ENCODE assay signal across 18 cellular contexts in the genomic region with DNA sequence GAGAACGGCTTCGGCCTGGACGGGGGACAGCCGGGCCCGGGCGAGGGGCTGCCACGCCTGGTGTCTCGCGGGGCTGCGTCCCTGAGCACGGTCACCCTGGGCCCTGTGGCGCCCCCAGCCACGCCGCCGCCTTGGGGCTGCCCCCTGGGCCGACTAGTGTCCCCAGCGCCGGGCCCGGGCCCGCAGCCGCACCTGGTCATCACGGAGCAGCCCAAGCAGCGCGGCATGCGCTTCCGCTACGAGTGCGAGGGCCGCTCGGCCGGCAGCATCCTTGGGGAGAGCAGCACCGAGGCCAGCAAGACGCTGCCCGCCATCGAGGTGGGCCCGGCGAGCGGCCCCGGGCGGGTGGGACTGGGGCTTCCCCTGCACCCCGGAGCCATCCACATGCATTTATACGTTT. TPM values are rescaled to one million over a fixed set of nuclear protein-coding genes. Genes with fewer than 3 reads are reported as not detected.
DNase-seq lines count a peak whose midpoint lies in the region; ATAC-seq and TF ChIP-seq lines count a peak whose summit lies in the region.
"Had no signal": no experiment of that assay in that cellular context is flagged by ENCODE, and none has a peak within 500 bp of the region (broad histone marks: within the 10 kb centered on the region; RNA-seq: fewer than 3 reads in every experiment).

No MANE protein-coding gene starts in this region.

- H3K27me3 Mint-ChIP-seq in central memory CD8-positive, alpha-beta T cell, result no peaks in the 10 kb centered on the region
- no peaks in the 10 kb centered on the region for H3K27me3 Mint-ChIP-seq in natural killer cell treated with Interleukin-12 subunit alpha and Interleukin-12 subunit beta and Interleukin-15 and Interleukin-18, amount 100 ng/mL, for 72 hours
- H3K27me3 Mint-ChIP-seq: CD4-positive, alpha-beta memory T cell had no signal

- peaks cover 12% of the 10 kb centered on the region for H3K4me1 Mint-ChIP-seq in central memory CD8-positive, alpha-beta T cell
- peaks cover 10 to 12% of the 10 kb centered on the region in 2 donors for H3K4me1 Mint-ChIP-seq in natural killer cell treated with Interleukin-12 subunit alpha and Interleukin-12 subunit beta and Interleukin-15 and Interleukin-18, amount 100 ng/mL, for 72 hours (ENCODE audit: low read depth in 2 of 2)

- ATAC-seq in central memory CD8-positive, alpha-beta T cell (replicated peaks; ENCODE audit: extremely low read depth, poor library complexity, severe bottlenecking), result no peak
- ATAC-seq in natural killer cell treated with Interleukin-12 subunit alpha and Interleukin-12 subunit beta and Interleukin-15 and Interleukin-18, amount 100 ng/mL, for 72 hours, result no peak
- ATAC-seq in GM21526 (IDR thresholded peaks at IDR 0.05; ENCODE audit: low FRiP score, unreplicated experiment), result no peak
- ATAC-seq: A549 had no signal

- H3K27ac ChIP-seq in WERI-Rb-1, result no peak overlapping the region
- H3K27ac ChIP-seq: A549 had no signal

- peak overlapping the region; percentile 81 for H3K27ac Mint-ChIP-seq in central memory CD8-positive, alpha-beta T cell (ENCODE audit: low read depth)
- no peak overlapping the region for H3K27ac Mint-ChIP-seq in natural killer cell treated with Interleukin-12 subunit alpha and Interleukin-12 subunit beta and Interleukin-15 and Interleukin-18, amount 100 ng/mL, for 72 hours

- H3K36me3 Mint-ChIP-seq in central memory CD8-positive, alpha-beta T cell (ENCODE audit: insufficient read depth), result peaks cover 73% of the 10 kb centered on the region
- peaks cover 2% of the 10 kb centered on the region for H3K36me3 Mint-ChIP-seq in natural killer cell treated with Interleukin-12 subunit alpha and Interleukin-12 subunit beta and Interleukin-15 and Interleukin-18, amount 100 ng/mL, for 72 hours

- DNase-seq in H7 (peak; percentile 61), WERI-Rb-1 (no peak), KBM-7 (no peak), SIG-M5 (lab: John Stamatoyannopoulos, UW) (no peak)
- DNase-seq in central memory CD8-positive, alpha-beta T cell (ENCODE audit: low spot score in 2 of 2), result no peak
- peak; percentile 15 for DNase-seq in natural killer cell treated with Interleukin-12 subunit alpha and Interleukin-12 subunit beta and Interleukin-15 and Interleukin-18, amount 100 ng/mL, for 72 hours (ENCODE audit: low spot score)
- DNase-seq: 8988T; ACHN; AML-193; C1 segment of cervical spinal cord; Caco-2; CD4-positive, alpha-beta memory T cell; DMS153; DND-41; GOT3; HCEC 1CT had no signal

- no peaks in the 10 kb centered on the region for H3K9me3 Mint-ChIP-seq in central memory CD8-positive, alpha-beta T cell
- H3K9me3 Mint-ChIP-seq in natural killer cell treated with Interleukin-12 subunit alpha and Interleukin-12 subunit beta and Interleukin-15 and Interleukin-18, amount 100 ng/mL, for 72 hours, result no peaks in the 10 kb centered on the region
- H3K9me3 Mint-ChIP-seq: CD4-positive, alpha-beta memory T cell had no signal

- H3K36me3 ChIP-seq in H7 (replicated peaks; ENCODE audit: control insufficient read depth, insufficient read depth, low read length) (no peaks in the 10 kb centered on the region), WERI-Rb-1 (no peaks in the 10 kb centered on the region)

- H3K4me3 ChIP-seq in H7 (ENCODE audit: insufficient read depth, low read depth, low read length) (no peak overlapping the region), WERI-Rb-1 (ENCODE audit: low read depth, low read length) (no peak overlapping the region)
- H3K4me3 ChIP-seq: A549 had no signal

- TF ChIP-seq CTCF in WERI-Rb-1 (IDR thresholded peaks at IDR 0.05; ENCODE audit: low read depth, low read length), result no peak

- H3K27me3 ChIP-seq in H7 (ENCODE audit: control insufficient read depth, insufficient read depth, low read length), result no peaks in the 10 kb centered on the region
- no peaks in the 10 kb centered on the region for H3K27me3 ChIP-seq in WERI-Rb-1 (ENCODE audit: insufficient read depth, low read depth, severe bottlenecking)

- in situ Hi-C loops in KBM-7 (cut with MboI; ENCODE audit: low pct_unique_long_range_greater_than_20kb, low sequenced_read_pairs), result no loop called here

- H3K4me3 Mint-ChIP-seq in central memory CD8-positive, alpha-beta T cell, result no peak overlapping the region
- H3K4me3 Mint-ChIP-seq in natural killer cell treated with Interleukin-12 subunit alpha and Interleukin-12 subunit beta and Interleukin-15 and Interleukin-18, amount 100 ng/mL, for 72 hours, result no peak overlapping the region
- H3K4me3 Mint-ChIP-seq: CD4-positive, alpha-beta memory T cell had no signal

- H3K9me3 ChIP-seq in WERI-Rb-1 (ENCODE audit: severe bottlenecking), result no peaks in the 10 kb centered on the region
- H3K9me3 ChIP-seq: A549, Caco-2 had no signal

RNA-seq across cellular contexts. Expression of a gene that starts 10.7 kb away (rescaled TPM):
- 2.7 and 4.1 TPM in 2 replicates for total RNA-seq in H7 (2014; rRNA removed; shearing (Covaris generic))
- total RNA-seq in natural killer cell treated with Interleukin-12 subunit alpha and Interleukin-12 subunit beta and Interleukin-15 and Interleukin-18, amount 100 ng/mL, for 72 hours, result 10 to 100 TPM; 47.0 to 81.6 TPM

RNA-seq across cellular contexts. Expression of a gene that starts 26.9 kb away (rescaled TPM):
- total RNA-seq in H7 (2014; rRNA removed; shearing (Covaris generic)), result 31.4 and 35.2 TPM in 2 replicates
- 100 to 1,000 TPM in 1 of 2 donors, 10 to 100 TPM in 1; 84.1 to 147 TPM for total RNA-seq in natural killer cell treated with Interleukin-12 subunit alpha and Interleukin-12 subunit beta and Interleukin-15 and Interleukin-18, amount 100 ng/mL, for 72 hours

RNA-seq across cellular contexts. Expression of a gene that starts 56.8 kb away (rescaled TPM):
- total RNA-seq in H7 (2014; rRNA removed; shearing (Covaris generic)), result 38.5 and 64.1 TPM in 2 replicates
- total RNA-seq in natural killer cell treated with Interleukin-12 subunit alpha and Interleukin-12 subunit beta and Interleukin-15 and Interleukin-18, amount 100 ng/mL, for 72 hours, result 100 to 1,000 TPM in 1 of 2 donors, 10 to 100 TPM in 1; 90.9 to 116 TPM

Comparison
In these comparisons a context has a peak if more than half of its experiments do, and no peak if none do; other contexts are left out.
1. DNase-seq: peak in H7 (single experiment) and natural killer cell treated with Interleukin-12 subunit alpha and Interleukin-12 subunit beta and Interleukin-15 and Interleukin-18, amount 100 ng/mL, for 72 hours (single experiment); none in central memory CD8-positive, alpha-beta T cell (0 of 2), WERI-Rb-1 (single experiment), KBM-7 (single experiment) and SIG-M5 (single experiment).